Comparison of ENCODE assay signal across 28 cellular contexts in genomic region chr2:126945118-126945517, GRCh38. TPM values are rescaled to one million over a fixed set of nuclear protein-coding genes. Genes with fewer than 3 reads are reported as not detected.
"Had no signal": no experiment of that assay in that cellular context is flagged by ENCODE, and none has a peak within 500 bp of the region (broad histone marks: within the 10 kb centered on the region; RNA-seq: fewer than 3 reads in every experiment).

No MANE protein-coding gene starts in this region.

- ATAC-seq: activated CD8-positive, alpha-beta T cell treated with anti-CD3 and anti-CD28 coated beads, Interleukin-2, amount 10 ng/mL, durations not matched to agents 7 days and 5 days; activated naive CD8-positive, alpha-beta T cell treated with anti-CD3 and anti-CD28 coated beads, Interleukin-2, amount 50 U/mL, for 24 hours; activated T-cell treated with anti-CD3 and anti-CD28 coated beads, Interleukin-2, amount 50 U/mL, for 4 hours; left lung; mucosa of descending colon; stimulated activated naive CD8-positive, alpha-beta T cell treated with anti-CD3 and anti-CD28 coated beads, Interleukin-15, Interleukin-2, amounts not matched to agents 100 U/mL and 50 U/mL, for 24 hours had no signal

- H2AFZ ChIP-seq: neural progenitor cell had no signal

- H3K9ac ChIP-seq: neural progenitor cell had no signal

- DNase-seq: activated CD8-positive, alpha-beta T cell treated with anti-CD3 and anti-CD28 coated beads, Interleukin-2, amount 10 ng/mL, durations not matched to agents 7 days and 5 days; activated effector memory CD4-positive, alpha-beta T cell treated with Interleukin-2 at 50 U/mL for 16 hours; activated naive CD4-positive, alpha-beta T cell treated with anti-CD3 and anti-CD28 coated beads, Interleukin-2, amount 10 ng/mL, durations not matched to agents 7 days and 5 days; activated naive CD8-positive, alpha-beta T cell treated with anti-CD3 and anti-CD28 coated beads, Interleukin-2, amount 50 U/mL, for 24 hours; activated T-cell treated with anti-CD3 and anti-CD28 coated beads, Interleukin-2, amount 50 U/mL, for 4 hours; anterior cingulate cortex; central memory CD4-positive, alpha-beta T cell; colonic mucosa; foreskin melanocyte; glutamatergic neuron; hypothalamus; left lung; mammary epithelial cell; mucosa of descending colon; naive B cell; stimulated activated CD4-positive, alpha-beta T cell treated with anti-CD3 and anti-CD28 coated beads, Interleukin-2, amount 100 ng/mL, for 24 hours; stimulated activated naive CD8-positive, alpha-beta T cell treated with anti-CD3 and anti-CD28 coated beads, Interleukin-15, Interleukin-2, amounts not matched to agents 100 U/mL and 50 U/mL, for 24 hours; T1000; uterus had no signal

- H3K9me3 ChIP-seq: colonic mucosa, mucosa of descending colon, right atrium auricular region, uterus had no signal

- H3K4me3 ChIP-seq: colonic mucosa, left lung, mucosa of descending colon, neural progenitor cell, right atrium auricular region, tibial nerve, uterus had no signal

- H3K4me2 ChIP-seq: neural progenitor cell had no signal

- H3K4me1 ChIP-seq: colonic mucosa, left lung, right atrium auricular region, tibial nerve, uterus had no signal

- H3K36me3 ChIP-seq: colonic mucosa, left lung, neural progenitor cell, right atrium auricular region, tibial nerve, uterus had no signal

- H3K27me3 ChIP-seq: colonic mucosa, right atrium auricular region, tibial nerve, uterus had no signal

- H3K27ac ChIP-seq: colonic mucosa, left lung, neural progenitor cell, right atrium auricular region, tibial nerve, uterus had no signal

RNA-seq across cellular contexts. Expression of gene TEX51, which starts 46.4 kb away (rescaled TPM):
- total RNA-seq: activated CD4-positive, alpha-beta T cell treated with anti-CD3 and anti-CD28 coated beads, Interleukin-2, amount 10 ng/mL, durations not matched to agents 24 days and 14 days; activated CD8-positive, alpha-beta T cell treated with anti-CD3 and anti-CD28 coated beads, Interleukin-2, amount 10 ng/mL, durations not matched to agents 7 days and 5 days; activated T-cell treated with anti-CD3 and anti-CD28 coated beads, Interleukin-2, amount 50 U/mL, for 4 hours; colonic mucosa; epithelial cell of proximal tubule; left lung; mammary epithelial cell; mucosa of descending colon; osteoblast; progenitor cell of endocrine pancreas; right atrium auricular region; skeletal muscle tissue; tibial nerve; uterus had no signal
- polyA plus RNA-seq: keratinocyte, mammary epithelial cell had no signal
